Comparison of ENCODE assay signal across 7 cellular contexts in genomic region chr2:95707161-95707560, GRCh38.
DNase-seq lines count a peak whose midpoint lies in the region; ATAC-seq, FAIRE-seq and TF ChIP-seq lines count a peak whose summit lies in the region.
"Not testable (repeated sequence)": the region's sequence is repeated elsewhere in the genome, so short reads cannot be mapped to it uniquely, and the experiment has no call there.

No MANE protein-coding gene starts in this region.

- TF ChIP-seq EP300 in GM12878 (IDR thresholded peaks at IDR 0.05; ENCODE audit: borderline replicate concordance in 1 of 2, control insufficient read depth in 1 of 2, low read depth in 2 of 2, low read length in 2 of 2) = not testable (repeated sequence)

- DNase-seq in Ammon's horn (ENCODE audit: low spot score) (peak; percentile 25), G401 (ENCODE audit: low spot score) (peak; percentile 66), amniotic epithelial cell (ENCODE audit: low read depth) (peak; percentile 14), cerebellar cortex (ENCODE audit: low spot score) (peak; percentile 55), cerebellum (ENCODE audit: low spot score) (peak; percentile 46)
- DNase-seq in HTR-8/SVneo (ENCODE audit: insufficient read length, low spot score); GM12878 (ENCODE audit: low read depth, low spot score): not testable (repeated sequence)

- H3K4me3 ChIP-seq in GM12878 = not testable (repeated sequence)

- not testable (repeated sequence) for H3K79me2 ChIP-seq in GM12878 (ENCODE audit: control insufficient read depth, insufficient read depth, low read length)

- POLR2A ChIA-PET in GM12878 (lab: Charles Lee) = not testable (repeated sequence)

- BruUV-seq in GM12878 (replicated peaks; lab: Mats Ljungman, UMichigan) = not testable (repeated sequence)

- SMC1A ChIA-PET in GM12878 (lab: Charles Lee; ENCODE audit: uncharacterized antibody, unreplicated experiment) = not testable (repeated sequence)

- not testable (repeated sequence) for TF ChIP-seq RAD21 in GM12878 (IDR thresholded peaks at IDR 0.05; ENCODE audit: insufficient read depth, low read depth, low read length)

- not testable (repeated sequence) for H3K4me1 ChIP-seq in GM12878 (ENCODE audit: control insufficient read depth, insufficient read depth, low read length)

- H3K27me3 ChIP-seq in GM12878 (replicated peaks in 1 of 2; ENCODE audit: control insufficient read depth in 2 of 2, insufficient read depth in 2 of 2, low read length in 1 of 2) = not testable (repeated sequence)

- not testable (repeated sequence) for TF ChIP-seq POLR2A in GM12878 (IDR thresholded peaks at IDR 0.05; ENCODE audit: low read depth, low read length)

- in situ Hi-C loops in G401 (cut with HindIII; ENCODE audit: low sequenced_read_pairs); GM12878 (cut with MboI): not testable (repeated sequence)

- not testable (repeated sequence) for H2AFZ ChIP-seq in GM12878 (ENCODE audit: control insufficient read depth, low read depth, low read length)

- ATAC-seq in GM12878 = not testable (repeated sequence)

- not testable (repeated sequence) for H3K27ac ChIP-seq in GM12878 (ENCODE audit: control insufficient read depth, insufficient read depth)

- intact Hi-C loops in GM12878 (cut with micrococcal nuclease; ENCODE audit: unreplicated experiment) = not testable (repeated sequence)

- H3K4me2 ChIP-seq in GM12878 (ENCODE audit: control insufficient read depth, insufficient read depth) = not testable (repeated sequence)

- 0% methylated on average over 2 of the region's 2 CpGs for WGBS in GM12878 (ENCODE audit: insufficient coverage, insufficient replicate concordance, low lambda C conversion rate, missing lambda C conversion rate)

- RAD21 ChIA-PET in GM12878 (lab: Charles Lee; ENCODE audit: unreplicated experiment) = not testable (repeated sequence)

- CTCF ChIA-PET in GM12878 (lab: Yijun Ruan, JAX) = not testable (repeated sequence)

- TF ChIP-seq CTCF in GM12878 (IDR thresholded peaks at IDR 0.05 in 2 of 3, conservative IDR thresholded peaks at IDR 0.05 in 1 of 3; ENCODE audit: control insufficient read depth in 2 of 3, extremely low read depth in 1 of 3, insufficient read depth in 1 of 3, low read depth in 3 of 3, low read length in 3 of 3) = not testable (repeated sequence)

- peak; percentile 54 for FAIRE-seq in HTR-8/SVneo (lab: Jason Lieb, UNC)
- peak; percentile 7 for FAIRE-seq in GM12878 (lab: Jason Lieb, UNC)

- not testable (repeated sequence) for H3K36me3 ChIP-seq in GM12878 (ENCODE audit: control insufficient read depth in 2 of 2, insufficient read depth in 2 of 2, low read length in 1 of 2)

- not testable (repeated sequence) for H3K9me3 ChIP-seq in GM12878 (replicated peaks; ENCODE audit: control insufficient read depth, insufficient read depth, low read length)

- H3K9ac ChIP-seq in GM12878 (ENCODE audit: control insufficient read depth, insufficient read depth, low read length) = not testable (repeated sequence)

- H4K20me1 ChIP-seq in GM12878 (ENCODE audit: control insufficient read depth, insufficient read depth) = not testable (repeated sequence)
